ENCODE assay signal across 8 cellular contexts in the genomic region with DNA sequence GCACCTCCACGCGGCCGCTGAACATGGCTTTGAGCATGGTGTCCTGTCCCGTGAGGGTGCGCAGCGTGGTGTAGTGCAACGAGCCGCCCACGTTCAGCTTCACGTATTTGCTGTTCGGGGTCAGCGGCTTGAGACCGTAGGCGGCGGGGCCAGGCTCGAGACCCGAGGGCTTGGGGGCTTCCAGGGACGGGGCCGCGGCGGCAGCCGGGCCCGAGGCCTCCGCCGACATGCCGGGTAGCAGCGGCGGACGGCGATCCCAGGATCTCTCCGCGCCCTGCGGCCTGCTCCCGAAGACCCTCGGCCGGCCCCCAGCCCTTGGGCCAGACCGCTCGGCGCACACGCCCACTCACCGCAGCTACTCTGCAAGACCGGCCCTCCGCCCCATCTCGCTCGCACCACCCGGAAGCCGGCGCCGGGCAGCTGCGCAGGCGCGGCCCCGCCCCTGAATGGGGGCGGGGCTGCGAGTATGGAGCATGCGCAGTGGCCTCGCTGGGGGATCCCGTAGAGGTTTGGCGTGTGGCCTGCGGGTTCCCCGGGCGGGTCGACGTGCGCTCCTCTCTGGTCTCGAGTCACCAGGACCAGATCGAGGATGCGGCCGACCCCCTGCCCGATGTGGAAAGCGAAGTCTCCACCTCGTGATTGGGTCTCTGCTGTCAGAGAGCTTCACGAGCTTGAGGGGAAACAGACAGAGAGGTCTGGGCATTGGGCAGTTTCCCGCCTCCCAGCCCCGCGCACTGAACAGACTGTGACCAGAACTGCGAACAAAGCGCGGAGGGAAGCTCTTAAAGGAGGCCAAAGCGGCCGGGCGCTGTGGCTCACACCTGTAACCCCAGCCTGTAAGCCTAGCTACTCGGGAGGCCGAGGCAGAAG.
A peak's percentile ranks its signal among the peaks of the same experiment; 100 is the strongest.
DNase-seq lines count a peak whose midpoint lies in the region; ATAC-seq lines count a peak whose summit lies in the region.

A gene with protein sequence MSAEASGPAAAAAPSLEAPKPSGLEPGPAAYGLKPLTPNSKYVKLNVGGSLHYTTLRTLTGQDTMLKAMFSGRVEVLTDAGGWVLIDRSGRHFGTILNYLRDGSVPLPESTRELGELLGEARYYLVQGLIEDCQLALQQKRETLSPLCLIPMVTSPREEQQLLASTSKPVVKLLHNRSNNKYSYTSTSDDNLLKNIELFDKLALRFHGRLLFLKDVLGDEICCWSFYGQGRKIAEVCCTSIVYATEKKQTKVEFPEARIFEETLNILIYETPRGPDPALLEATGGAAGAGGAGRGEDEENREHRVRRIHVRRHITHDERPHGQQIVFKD (minus strand): TSS at position 422 of the 870 bp plus-strand sequence. CDS start 193 bp downstream, at position 229.

- ATAC-seq in GM19043 (IDR thresholded peaks at IDR 0.05; ENCODE audit: low read depth, unreplicated experiment), result peak; percentile 83
- ATAC-seq in HG03354 (IDR thresholded peaks at IDR 0.05; ENCODE audit: poor library complexity, severe bottlenecking, unreplicated experiment), result peak; percentile 86

- H3K27me3 ChIP-seq in layer of hippocampus (ENCODE audit: control insufficient read depth, insufficient read depth, low read length), result no peaks in the 10 kb centered on the region

- DNase-seq in AG20443 (ENCODE audit: low spot score) (peak; percentile 100), NCI-H510A treated with DMSO at 0.1 percent for 48 hours (lab: John Stamatoyannopoulos, UW) (peak; percentile 93)
- peak; percentile 86 to 89 for DNase-seq in activated CD4-positive, alpha-beta T cell treated with anti-CD3 and anti-CD28 coated beads for 4 hours
- DNase-seq in stimulated activated CD4-positive, alpha-beta T cell treated with anti-CD3 and anti-CD28 coated beads, Interleukin-1b, Interleukin-23, amount 100 ng/mL, for 48 hours, result peak; percentile 88

- H3K27ac ChIP-seq in cingulate gyrus (ENCODE audit: low read depth, low read length) (peak within 1 kb of the TSS; percentile 95), layer of hippocampus (ENCODE audit: low read depth, low read length) (peak within 1 kb of the TSS; percentile 97)

Comparison
In these comparisons a context has a peak if more than half of its experiments do, and no peak if none do; other contexts are left out.
1. Peak in every context shown above with its lines: DNase-seq, ATAC-seq and H3K27ac ChIP-seq.